1 cellular context compared by ENCODE assay signal in genomic region chr19:17319473-17320238, GRCh38.
TF ChIP-seq lines count a peak whose summit lies in the region.

No MANE protein-coding gene starts in this region.

TF ChIP-seq in endothelial cell of umbilical vein, 7 proteins besides CTCF, POLR2A, EP300 and RAD21:
- TF ChIP-seq POLR2AphosphoS5 (IDR thresholded peaks at IDR 0.05; ENCODE audit: insufficient read depth, low read depth, low read length) = no peak
- TF ChIP-seq GATA2 (IDR thresholded peaks at IDR 0.05; ENCODE audit: insufficient read depth, insufficient read length, low read depth, low read length) = no peak
- no peak for TF ChIP-seq FOS (IDR thresholded peaks at IDR 0.05; ENCODE audit: borderline replicate concordance, insufficient read depth, low read length)
- no peak for TF ChIP-seq EZH2 (IDR thresholded peaks at IDR 0.05; ENCODE audit: borderline replicate concordance, low read depth, low read length, severe bottlenecking)
TF ChIP-seq in endothelial cell of umbilical vein: peak in this region for 0.
